ENCODE assay signal across 31 cellular contexts in the genomic region with DNA sequence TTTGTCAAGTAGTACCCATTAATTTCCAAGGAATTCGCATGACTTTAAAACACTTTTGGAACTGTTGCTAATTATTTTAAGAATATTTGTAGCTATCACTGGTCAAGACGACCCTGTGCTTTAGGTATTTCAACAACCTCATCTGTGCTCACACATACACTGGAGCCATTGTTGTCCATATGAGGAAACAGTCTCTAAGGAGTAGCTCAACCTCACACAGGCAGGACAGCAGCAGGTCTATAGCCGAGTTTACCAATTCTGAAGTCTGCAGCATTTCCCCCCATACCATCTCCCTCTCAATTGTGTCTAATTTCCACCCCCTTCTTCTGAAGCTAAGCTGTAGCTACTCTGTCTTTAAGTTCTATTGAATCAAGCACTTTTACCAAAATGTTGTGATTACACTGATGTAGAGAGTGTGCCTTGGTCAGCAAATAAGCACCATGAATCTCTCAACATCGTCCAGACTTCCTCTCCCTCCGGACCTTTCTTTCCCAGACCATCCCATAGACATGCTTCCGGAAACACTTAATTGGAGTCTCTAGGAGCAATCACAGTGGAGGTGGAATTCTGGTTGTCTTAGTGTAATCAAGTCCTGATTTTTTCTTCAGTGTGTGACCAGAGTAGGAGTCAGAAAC. TPM values are rescaled to one million over a fixed set of nuclear protein-coding genes. Genes with fewer than 3 reads are reported as not detected.
"Had no signal": no experiment of that assay in that cellular context is flagged by ENCODE, and none has a peak within 500 bp of the region (broad histone marks: within the 10 kb centered on the region; RNA-seq: fewer than 3 reads in every experiment).

No MANE protein-coding gene starts in this region.

- DNase-seq: activated CD4-positive, alpha-beta memory T cell treated with anti-CD3 and anti-CD28 coated beads for 36 hours; activated CD4-positive, alpha-beta T cell treated with anti-CD3 and anti-CD28 coated beads, Interleukin-2, amount 10 ng/mL, durations not matched to agents 24 days and 14 days; activated CD4-positive, CD25-positive, alpha-beta regulatory T cell treated with anti-CD3 and anti-CD28 coated beads, Interleukin-2, amount 50 U/mL, for 72 hours; activated CD8-positive, alpha-beta memory T cell treated with anti-CD3 and anti-CD28 coated beads, Interleukin-2, amount 50 U/mL, for 4 hours; activated effector memory CD4-positive, alpha-beta T cell treated with anti-CD3 and anti-CD28 coated beads, Interleukin-2, amount 50 U/mL, for 16 hours; activated naive CD4-positive, alpha-beta T cell treated with anti-CD3 and anti-CD28 coated beads for 36 hours; activated naive CD8-positive, alpha-beta T cell treated with anti-CD3 and anti-CD28 coated beads for 36 hours; activated T-cell treated with anti-CD3 and anti-CD28 coated beads, Interleukin-2, amount 50 U/mL, for 1 hour; adrenal gland; aorta; body of pancreas; dermis blood vessel endothelial cell; effector CD4-positive, alpha-beta T cell; esophagus squamous epithelium; foreskin melanocyte; left cardiac atrium; mammary epithelial cell; occipital lobe; posterior cingulate gyrus; right cardiac atrium; stimulated activated CD4-positive, alpha-beta T cell treated with anti-CD3 and anti-CD28 coated beads, Interleukin-2, amount 100 ng/mL, for 48 hours; stimulated activated naive CD8-positive, alpha-beta T cell treated with anti-CD3 and anti-CD28 coated beads, Interleukin-15, Interleukin-2, amounts not matched to agents 100 U/mL and 50 U/mL, for 24 hours; T-helper 9 cell; testis; trophoblast cell; WERI-Rb-1 had no signal

- H3K9me3 ChIP-seq: adrenal gland, body of pancreas, esophagus squamous epithelium, testis, vagina had no signal

- H3K4me1 ChIP-seq: adrenal gland, body of pancreas, esophagus squamous epithelium, vagina had no signal

- H3K27ac Mint-ChIP-seq: activated CD4-positive, alpha-beta memory T cell treated with anti-CD3 and anti-CD28 coated beads for 36 hours; activated CD4-positive, alpha-beta T cell treated with anti-CD3 and anti-CD28 coated beads, Interleukin-2, amount 10 ng/mL, durations not matched to agents 24 days and 14 days; activated naive CD4-positive, alpha-beta T cell treated with anti-CD3 and anti-CD28 coated beads for 36 hours; activated naive CD8-positive, alpha-beta T cell treated with anti-CD3 and anti-CD28 coated beads for 36 hours; activated T-helper 1 cell treated with anti-CD3 and anti-CD28 coated beads, Interleukin-12 subunit alpha, Interleukin-12 subunit beta, Interleukin-2, Interleukin-4 antibody, amounts not matched to agents 30 ng/mL and 10 ng/mL and 1 ng/mL, durations not matched to agents 14 hours and 24 hours and 36 hours; T-helper 1 cell treated with Interleukin-12 subunit alpha and Interleukin-12 subunit beta and Interleukin-4 antibody, amounts not matched to agents 30 μg/mL and 1 μg/mL, for 36 hours had no signal

- H3K27ac ChIP-seq: adrenal gland, body of pancreas, esophagus squamous epithelium, testis, vagina, WERI-Rb-1 had no signal

- H3K4me3 ChIP-seq: adrenal gland, body of pancreas, esophagus squamous epithelium, testis, vagina had no signal

- H3K4me3 Mint-ChIP-seq: activated CD4-positive, alpha-beta memory T cell treated with anti-CD3 and anti-CD28 coated beads for 36 hours; activated CD4-positive, alpha-beta T cell treated with anti-CD3 and anti-CD28 coated beads, Interleukin-2, amount 10 ng/mL, durations not matched to agents 24 days and 14 days; activated naive CD4-positive, alpha-beta T cell treated with anti-CD3 and anti-CD28 coated beads for 36 hours; activated naive CD8-positive, alpha-beta T cell treated with anti-CD3 and anti-CD28 coated beads for 36 hours; activated T-helper 1 cell treated with anti-CD3 and anti-CD28 coated beads, Interleukin-12 subunit alpha, Interleukin-12 subunit beta, Interleukin-2, Interleukin-4 antibody, amounts not matched to agents 30 ng/mL and 10 ng/mL and 1 ng/mL, durations not matched to agents 14 hours and 24 hours and 36 hours; nephron; T-helper 1 cell treated with Interleukin-12 subunit alpha and Interleukin-12 subunit beta and Interleukin-4 antibody, amounts not matched to agents 30 μg/mL and 1 μg/mL, for 36 hours had no signal

- H3K27me3 ChIP-seq: body of pancreas, testis, vagina had no signal

- H3K9me3 Mint-ChIP-seq: activated CD4-positive, alpha-beta memory T cell treated with anti-CD3 and anti-CD28 coated beads for 36 hours; activated CD4-positive, alpha-beta T cell treated with anti-CD3 and anti-CD28 coated beads, Interleukin-2, amount 10 ng/mL, durations not matched to agents 24 days and 14 days; activated naive CD4-positive, alpha-beta T cell treated with anti-CD3 and anti-CD28 coated beads for 36 hours; activated naive CD8-positive, alpha-beta T cell treated with anti-CD3 and anti-CD28 coated beads for 36 hours; activated T-helper 1 cell treated with anti-CD3 and anti-CD28 coated beads, Interleukin-12 subunit alpha, Interleukin-12 subunit beta, Interleukin-2, Interleukin-4 antibody, amounts not matched to agents 30 ng/mL and 10 ng/mL and 1 ng/mL, durations not matched to agents 14 hours and 24 hours and 36 hours; nephron; T-helper 1 cell treated with Interleukin-12 subunit alpha and Interleukin-12 subunit beta and Interleukin-4 antibody, amounts not matched to agents 30 μg/mL and 1 μg/mL, for 36 hours had no signal

- ATAC-seq: body of pancreas; left cardiac atrium; stimulated activated naive CD8-positive, alpha-beta T cell treated with anti-CD3 and anti-CD28 coated beads, Interleukin-15, Interleukin-2, amounts not matched to agents 100 U/mL and 50 U/mL, for 24 hours had no signal

- H3K36me3 ChIP-seq: adrenal gland, esophagus squamous epithelium, vagina, WERI-Rb-1 had no signal

- H3K4me1 Mint-ChIP-seq: activated CD4-positive, alpha-beta T cell treated with anti-CD3 and anti-CD28 coated beads, Interleukin-2, amount 10 ng/mL, durations not matched to agents 24 days and 14 days; activated naive CD8-positive, alpha-beta T cell treated with anti-CD3 and anti-CD28 coated beads for 36 hours had no signal

- H3K36me3 Mint-ChIP-seq: activated CD4-positive, alpha-beta memory T cell treated with anti-CD3 and anti-CD28 coated beads for 36 hours; activated naive CD8-positive, alpha-beta T cell treated with anti-CD3 and anti-CD28 coated beads for 36 hours had no signal

RNA-seq across cellular contexts. Expression of a gene that starts 48.5 kb away (rescaled TPM):
- total RNA-seq: activated CD4-positive, alpha-beta T cell treated with anti-CD3 and anti-CD28 coated beads, Interleukin-2, amount 10 ng/mL, durations not matched to agents 24 days and 14 days; activated CD8-positive, alpha-beta memory T cell treated with anti-CD3 and anti-CD28 coated beads for 36 hours; activated naive CD4-positive, alpha-beta T cell treated with anti-CD3 and anti-CD28 coated beads for 36 hours; activated naive CD8-positive, alpha-beta T cell treated with anti-CD3 and anti-CD28 coated beads for 36 hours; activated T-helper 1 cell treated with anti-CD3 and anti-CD28 coated beads, Interleukin-12 subunit alpha, Interleukin-12 subunit beta, Interleukin-2, Interleukin-4 antibody, amounts not matched to agents 30 ng/mL and 10 ng/mL and 1 ng/mL, durations not matched to agents 14 hours and 24 hours and 36 hours had no signal
